Comparison of ENCODE assay signal across 1 cellular context in the genomic region with DNA sequence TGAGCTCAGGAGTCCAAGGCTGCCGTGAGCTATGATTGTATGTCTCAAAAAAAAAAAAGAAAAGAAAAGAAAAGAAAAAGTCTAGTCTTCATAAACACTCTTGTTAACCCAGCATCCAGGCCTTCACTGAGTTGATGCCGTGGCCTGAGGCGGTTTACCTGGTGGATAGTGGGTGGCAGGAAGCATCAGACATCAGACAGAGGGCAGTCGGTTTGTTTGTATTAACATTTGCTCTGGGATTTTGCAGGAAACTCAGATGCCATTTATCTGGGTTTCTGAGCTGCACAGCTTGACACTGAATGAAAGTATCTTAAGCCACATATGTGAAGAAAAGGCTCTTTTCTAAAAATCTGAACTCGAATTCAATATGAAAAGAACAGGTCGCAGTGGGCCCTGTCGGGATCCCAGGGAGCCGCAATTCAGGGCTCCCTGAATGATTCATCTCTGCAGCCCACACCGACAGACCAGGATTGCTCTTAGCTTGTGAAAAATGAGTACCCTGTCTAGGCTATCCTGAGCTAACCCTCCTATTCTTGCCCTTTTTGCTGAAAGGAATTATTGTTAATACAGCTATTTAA.
TF ChIP-seq lines count a peak whose summit lies in the region.

No MANE protein-coding gene starts in this region.

TF ChIP-seq in HepG2, 621 proteins besides CTCF, POLR2A, EP300 and RAD21 (continued from another document and continues in another):
- TF ChIP-seq, protein P1, sequence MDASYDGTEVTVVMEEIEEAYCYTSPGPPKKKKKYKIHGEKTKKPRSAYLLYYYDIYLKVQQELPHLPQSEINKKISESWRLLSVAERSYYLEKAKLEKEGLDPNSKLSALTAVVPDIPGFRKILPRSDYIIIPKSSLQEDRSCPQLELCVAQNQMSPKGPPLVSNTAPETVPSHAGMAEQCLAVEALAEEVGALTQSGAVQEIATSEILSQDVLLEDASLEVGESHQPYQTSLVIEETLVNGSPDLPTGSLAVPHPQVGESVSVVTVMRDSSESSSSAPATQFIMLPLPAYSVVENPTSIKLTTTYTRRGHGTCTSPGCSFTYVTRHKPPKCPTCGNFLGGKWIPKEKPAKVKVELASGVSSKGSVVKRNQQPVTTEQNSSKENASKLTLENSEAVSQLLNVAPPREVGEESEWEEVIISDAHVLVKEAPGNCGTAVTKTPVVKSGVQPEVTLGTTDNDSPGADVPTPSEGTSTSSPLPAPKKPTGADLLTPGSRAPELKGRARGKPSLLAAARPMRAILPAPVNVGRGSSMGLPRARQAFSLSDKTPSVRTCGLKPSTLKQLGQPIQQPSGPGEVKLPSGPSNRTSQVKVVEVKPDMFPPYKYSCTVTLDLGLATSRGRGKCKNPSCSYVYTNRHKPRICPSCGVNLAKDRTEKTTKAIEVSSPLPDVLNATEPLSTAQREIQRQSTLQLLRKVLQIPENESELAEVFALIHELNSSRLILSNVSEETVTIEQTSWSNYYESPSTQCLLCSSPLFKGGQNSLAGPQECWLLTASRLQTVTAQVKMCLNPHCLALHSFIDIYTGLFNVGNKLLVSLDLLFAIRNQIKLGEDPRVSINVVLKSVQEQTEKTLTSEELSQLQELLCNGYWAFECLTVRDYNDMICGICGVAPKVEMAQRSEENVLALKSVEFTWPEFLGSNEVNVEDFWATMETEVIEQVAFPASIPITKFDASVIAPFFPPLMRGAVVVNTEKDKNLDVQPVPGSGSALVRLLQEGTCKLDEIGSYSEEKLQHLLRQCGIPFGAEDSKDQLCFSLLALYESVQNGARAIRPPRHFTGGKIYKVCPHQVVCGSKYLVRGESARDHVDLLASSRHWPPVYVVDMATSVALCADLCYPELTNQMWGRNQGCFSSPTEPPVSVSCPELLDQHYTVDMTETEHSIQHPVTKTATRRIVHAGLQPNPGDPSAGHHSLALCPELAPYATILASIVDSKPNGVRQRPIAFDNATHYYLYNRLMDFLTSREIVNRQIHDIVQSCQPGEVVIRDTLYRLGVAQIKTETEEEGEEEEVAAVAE (CRISPR knock-in tag; IDR thresholded peaks at IDR 0.05; ENCODE audit: borderline replicate concordance), result no peak
- TF ChIP-seq, protein P2, sequence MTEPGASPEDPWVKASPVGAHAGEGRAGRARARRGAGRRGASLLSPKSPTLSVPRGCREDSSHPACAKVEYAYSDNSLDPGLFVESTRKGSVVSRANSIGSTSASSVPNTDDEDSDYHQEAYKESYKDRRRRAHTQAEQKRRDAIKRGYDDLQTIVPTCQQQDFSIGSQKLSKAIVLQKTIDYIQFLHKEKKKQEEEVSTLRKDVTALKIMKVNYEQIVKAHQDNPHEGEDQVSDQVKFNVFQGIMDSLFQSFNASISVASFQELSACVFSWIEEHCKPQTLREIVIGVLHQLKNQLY (CRISPR knock-in tag; IDR thresholded peaks at IDR 0.05), result no peak
- TF ChIP-seq ZNF354B (CRISPR knock-in tag; IDR thresholded peaks at IDR 0.05) (no peak), DNMT1 (CRISPR knock-in tag; IDR thresholded peaks at IDR 0.05) (no peak), NR3C1 (CRISPR knock-in tag; IDR thresholded peaks at IDR 0.05) (no peak), ATRX (CRISPR knock-in tag; IDR thresholded peaks at IDR 0.05; ENCODE audit: borderline replicate concordance) (no peak), ZNF670 (CRISPR knock-in tag; IDR thresholded peaks at IDR 0.05; ENCODE audit: borderline replicate concordance) (0 out of 2 replicates have a peak, but pooled peaks have one; percentile 5), ZNF761 (CRISPR knock-in tag; conservative IDR thresholded peaks at IDR 0.05) (0 out of 2 replicates have a peak, but pooled peaks have one; percentile 1), ZNF251 (CRISPR knock-in tag; IDR thresholded peaks at IDR 0.05) (no peak), RARG (CRISPR knock-in tag; IDR thresholded peaks at IDR 0.05; ENCODE audit: low read depth) (no peak), ZNF703 (CRISPR knock-in tag; IDR thresholded peaks at IDR 0.05; ENCODE audit: borderline replicate concordance) (no peak), ZIK1 (CRISPR knock-in tag; IDR thresholded peaks at IDR 0.05; ENCODE audit: borderline replicate concordance, low read depth) (no peak), BHLHE40 (IDR thresholded peaks at IDR 0.05; ENCODE audit: low read length) (no peak), ZNF724P (CRISPR knock-in tag; IDR thresholded peaks at IDR 0.05; ENCODE audit: borderline replicate concordance) (0 out of 2 replicates have a peak, but pooled peaks have one; percentile 25), ZNF629 (CRISPR knock-in tag; conservative IDR thresholded peaks at IDR 0.05) (no peak), SP4 (CRISPR knock-in tag; IDR thresholded peaks at IDR 0.05) (no peak), FOXM1 (CRISPR knock-in tag; IDR thresholded peaks at IDR 0.05) (no peak), RARA (CRISPR knock-in tag; IDR thresholded peaks at IDR 0.05) (no peak), FOSL1 (CRISPR knock-in tag; IDR thresholded peaks at IDR 0.05; ENCODE audit: borderline replicate concordance) (no peak), SP1 (IDR thresholded peaks at IDR 0.05) (no peak), SP1 (CRISPR knock-in tag; IDR thresholded peaks at IDR 0.05) (no peak), NPAS2 (CRISPR knock-in tag; IDR thresholded peaks at IDR 0.05; ENCODE audit: borderline replicate concordance) (no peak), HCFC1 (IDR thresholded peaks at IDR 0.05; ENCODE audit: low read depth, low read length) (no peak), FOXK2 (IDR thresholded peaks at IDR 0.05) (no peak), ZNF605 (CRISPR knock-in tag; IDR thresholded peaks at IDR 0.05) (no peak), HIVEP1 (CRISPR knock-in tag; IDR thresholded peaks at IDR 0.05) (no peak), NFIC (IDR thresholded peaks at IDR 0.05; ENCODE audit: low read length) (no peak), SRF (IDR thresholded peaks at IDR 0.05; ENCODE audit: low read depth, low read length) (no peak), ZNF883 (CRISPR knock-in tag; IDR thresholded peaks at IDR 0.05; ENCODE audit: not compliant biosample characterization) (no peak), ZEB1 (IDR thresholded peaks at IDR 0.05; ENCODE audit: insufficient replicate concordance, low read depth) (no peak), ZSCAN30 (CRISPR knock-in tag; IDR thresholded peaks at IDR 0.05) (0 out of 2 replicates have a peak, but pooled peaks have one; percentile 51), ZNF570 (CRISPR knock-in tag; IDR thresholded peaks at IDR 0.05; ENCODE audit: borderline replicate concordance) (no peak), TAF1 (CRISPR knock-in tag; IDR thresholded peaks at IDR 0.05) (no peak), ZNF234 (CRISPR knock-in tag; conservative IDR thresholded peaks at IDR 0.05) (no peak), ZNF614 (CRISPR knock-in tag; IDR thresholded peaks at IDR 0.05; ENCODE audit: borderline replicate concordance) (no peak), ZBTB7B (CRISPR knock-in tag; IDR thresholded peaks at IDR 0.05) (0 out of 2 replicates have a peak, but pooled peaks have one; percentile 18), PAF1 (CRISPR knock-in tag; IDR thresholded peaks at IDR 0.05) (no peak), GATAD1 (CRISPR knock-in tag; IDR thresholded peaks at IDR 0.05) (no peak), NR2F2 (IDR thresholded peaks at IDR 0.05; ENCODE audit: borderline replicate concordance, low read depth) (no peak), ZNF768 (CRISPR knock-in tag; IDR thresholded peaks at IDR 0.05) (no peak), HMGA1 (CRISPR knock-in tag; conservative IDR thresholded peaks at IDR 0.05) (no peak), KDM5A (IDR thresholded peaks at IDR 0.05; ENCODE audit: borderline replicate concordance, low read length) (peak; percentile 39; the same call in 1 of the 2 replicates), KDM2A (CRISPR knock-in tag; IDR thresholded peaks at IDR 0.05; ENCODE audit: borderline replicate concordance, low read depth) (no peak; the same call in 1 of the 2 replicates), CENPX (CRISPR knock-in tag; IDR thresholded peaks at IDR 0.05) (no peak), MATR3 (CRISPR knock-in tag; IDR thresholded peaks at IDR 0.05) (no peak), RELA (CRISPR knock-in tag; IDR thresholded peaks at IDR 0.05) (no peak)
- TF ChIP-seq, protein P3, sequence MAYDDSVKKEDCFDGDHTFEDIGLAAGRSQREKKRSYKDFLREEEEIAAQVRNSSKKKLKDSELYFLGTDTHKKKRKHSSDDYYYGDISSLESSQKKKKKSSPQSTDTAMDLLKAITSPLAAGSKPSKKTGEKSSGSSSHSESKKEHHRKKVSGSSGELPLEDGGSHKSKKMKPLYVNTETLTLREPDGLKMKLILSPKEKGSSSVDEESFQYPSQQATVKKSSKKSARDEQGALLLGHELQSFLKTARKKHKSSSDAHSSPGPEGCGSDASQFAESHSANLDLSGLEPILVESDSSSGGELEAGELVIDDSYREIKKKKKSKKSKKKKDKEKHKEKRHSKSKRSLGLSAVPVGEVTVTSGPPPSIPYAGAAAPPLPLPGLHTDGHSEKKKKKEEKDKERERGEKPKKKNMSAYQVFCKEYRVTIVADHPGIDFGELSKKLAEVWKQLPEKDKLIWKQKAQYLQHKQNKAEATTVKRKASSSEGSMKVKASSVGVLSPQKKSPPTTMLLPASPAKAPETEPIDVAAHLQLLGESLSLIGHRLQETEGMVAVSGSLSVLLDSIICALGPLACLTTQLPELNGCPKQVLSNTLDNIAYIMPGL (CRISPR knock-in tag; IDR thresholded peaks at IDR 0.05; ENCODE audit: borderline replicate concordance in 1 of 2, low read depth in 1 of 2), result peak in 1 of 2 experiments; percentile 48; a peak in 1 of 4 replicates
- TF ChIP-seq, protein P4, sequence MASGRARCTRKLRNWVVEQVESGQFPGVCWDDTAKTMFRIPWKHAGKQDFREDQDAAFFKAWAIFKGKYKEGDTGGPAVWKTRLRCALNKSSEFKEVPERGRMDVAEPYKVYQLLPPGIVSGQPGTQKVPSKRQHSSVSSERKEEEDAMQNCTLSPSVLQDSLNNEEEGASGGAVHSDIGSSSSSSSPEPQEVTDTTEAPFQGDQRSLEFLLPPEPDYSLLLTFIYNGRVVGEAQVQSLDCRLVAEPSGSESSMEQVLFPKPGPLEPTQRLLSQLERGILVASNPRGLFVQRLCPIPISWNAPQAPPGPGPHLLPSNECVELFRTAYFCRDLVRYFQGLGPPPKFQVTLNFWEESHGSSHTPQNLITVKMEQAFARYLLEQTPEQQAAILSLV (CRISPR knock-in tag; IDR thresholded peaks at IDR 0.05; ENCODE audit: borderline replicate concordance), result no peak
- TF ChIP-seq, protein P5, sequence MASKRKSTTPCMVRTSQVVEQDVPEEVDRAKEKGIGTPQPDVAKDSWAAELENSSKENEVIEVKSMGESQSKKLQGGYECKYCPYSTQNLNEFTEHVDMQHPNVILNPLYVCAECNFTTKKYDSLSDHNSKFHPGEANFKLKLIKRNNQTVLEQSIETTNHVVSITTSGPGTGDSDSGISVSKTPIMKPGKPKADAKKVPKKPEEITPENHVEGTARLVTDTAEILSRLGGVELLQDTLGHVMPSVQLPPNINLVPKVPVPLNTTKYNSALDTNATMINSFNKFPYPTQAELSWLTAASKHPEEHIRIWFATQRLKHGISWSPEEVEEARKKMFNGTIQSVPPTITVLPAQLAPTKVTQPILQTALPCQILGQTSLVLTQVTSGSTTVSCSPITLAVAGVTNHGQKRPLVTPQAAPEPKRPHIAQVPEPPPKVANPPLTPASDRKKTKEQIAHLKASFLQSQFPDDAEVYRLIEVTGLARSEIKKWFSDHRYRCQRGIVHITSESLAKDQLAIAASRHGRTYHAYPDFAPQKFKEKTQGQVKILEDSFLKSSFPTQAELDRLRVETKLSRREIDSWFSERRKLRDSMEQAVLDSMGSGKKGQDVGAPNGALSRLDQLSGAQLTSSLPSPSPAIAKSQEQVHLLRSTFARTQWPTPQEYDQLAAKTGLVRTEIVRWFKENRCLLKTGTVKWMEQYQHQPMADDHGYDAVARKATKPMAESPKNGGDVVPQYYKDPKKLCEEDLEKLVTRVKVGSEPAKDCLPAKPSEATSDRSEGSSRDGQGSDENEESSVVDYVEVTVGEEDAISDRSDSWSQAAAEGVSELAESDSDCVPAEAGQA (IDR thresholded peaks at IDR 0.05; ENCODE audit: low read depth), result no peak
- TF ChIP-seq, protein P5 (CRISPR knock-in tag; IDR thresholded peaks at IDR 0.05; ENCODE audit: borderline replicate concordance), result no peak
- TF ChIP-seq, protein P6, sequence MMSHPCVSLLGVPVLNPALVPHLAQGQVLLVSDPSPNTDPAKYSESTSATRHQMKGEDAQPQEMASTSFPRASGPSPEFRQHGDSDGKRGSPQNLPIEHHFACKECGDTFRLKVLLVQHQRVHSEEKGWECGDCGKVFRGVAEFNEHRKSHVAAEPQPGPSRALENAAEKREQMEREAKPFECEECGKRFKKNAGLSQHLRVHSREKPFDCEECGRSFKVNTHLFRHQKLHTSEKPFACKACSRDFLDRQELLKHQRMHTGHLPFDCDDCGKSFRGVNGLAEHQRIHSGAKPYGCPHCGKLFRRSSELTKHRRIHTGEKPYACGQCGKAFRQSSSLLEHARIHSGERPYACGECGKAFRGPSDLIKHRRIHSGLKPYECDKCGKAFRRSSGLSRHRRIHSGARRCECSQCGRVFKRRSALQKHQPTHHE (CRISPR knock-in tag; IDR thresholded peaks at IDR 0.05; ENCODE audit: borderline replicate concordance), result no peak
- TF ChIP-seq, protein P7, sequence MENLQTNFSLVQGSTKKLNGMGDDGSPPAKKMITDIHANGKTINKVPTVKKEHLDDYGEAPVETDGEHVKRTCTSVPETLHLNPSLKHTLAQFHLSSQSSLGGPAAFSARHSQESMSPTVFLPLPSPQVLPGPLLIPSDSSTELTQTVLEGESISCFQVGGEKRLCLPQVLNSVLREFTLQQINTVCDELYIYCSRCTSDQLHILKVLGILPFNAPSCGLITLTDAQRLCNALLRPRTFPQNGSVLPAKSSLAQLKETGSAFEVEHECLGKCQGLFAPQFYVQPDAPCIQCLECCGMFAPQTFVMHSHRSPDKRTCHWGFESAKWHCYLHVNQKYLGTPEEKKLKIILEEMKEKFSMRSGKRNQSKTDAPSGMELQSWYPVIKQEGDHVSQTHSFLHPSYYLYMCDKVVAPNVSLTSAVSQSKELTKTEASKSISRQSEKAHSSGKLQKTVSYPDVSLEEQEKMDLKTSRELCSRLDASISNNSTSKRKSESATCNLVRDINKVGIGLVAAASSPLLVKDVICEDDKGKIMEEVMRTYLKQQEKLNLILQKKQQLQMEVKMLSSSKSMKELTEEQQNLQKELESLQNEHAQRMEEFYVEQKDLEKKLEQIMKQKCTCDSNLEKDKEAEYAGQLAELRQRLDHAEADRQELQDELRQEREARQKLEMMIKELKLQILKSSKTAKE (CRISPR knock-in tag; IDR thresholded peaks at IDR 0.05; ENCODE audit: borderline replicate concordance), result no peak
